In genomic region chr3:142445816-142446254, GRCh38 we compare ENCODE assay signal across 9 cellular contexts. TPM values are rescaled to one million over a fixed set of nuclear protein-coding genes. Genes with fewer than 3 reads are reported as not detected.
DNase-seq lines count a peak whose midpoint lies in the region; ATAC-seq and TF ChIP-seq lines count a peak whose summit lies in the region.
"Had no signal": no experiment of that assay in that cellular context is flagged by ENCODE, and none has a peak within 500 bp of the region (broad histone marks: within the 10 kb centered on the region; RNA-seq: fewer than 3 reads in every experiment).

No MANE protein-coding gene starts in this region.

- peak; percentile 41 for ATAC-seq in HG02759 (IDR thresholded peaks at IDR 0.05; ENCODE audit: unreplicated experiment)

- CTCF ChIA-PET in PC-9 (lab: Charles Lee): no interaction called here

- intact Hi-C loops in PC-9 (cut with micrococcal nuclease; ENCODE audit: unreplicated experiment): loop anchor here (2.0 to 10.0 kb wide), 4 partner anchors 55 to 556 kb away; partner anchors contain the start of genes ATR and U2SURP
- intact Hi-C loops in dendritic cell treated with granulocyte-macrophage colony-stimulating factor and Interleukin-4, amounts not matched to agents 40 ng/mL and 50 ng/mL, for 4 days (cut with micrococcal nuclease): loop anchor here (2.0 to 5.0 kb wide), 3 partner anchors 131 to 569 kb away; partner anchors contain the start of genes ATP1B3, ATR and U2SURP

- H3K9me3 ChIP-seq in PC-9 (ENCODE audit: insufficient read depth, low read depth) (no peaks in the 10 kb centered on the region), parathyroid adenoma (ENCODE audit: control insufficient read depth, low read length) (no peaks in the 10 kb centered on the region)

- H3K27me3 ChIP-seq in PC-9 (ENCODE audit: insufficient read depth, low read depth) (no peaks in the 10 kb centered on the region), parathyroid adenoma (ENCODE audit: control insufficient read depth, insufficient read depth, low read length) (no peaks in the 10 kb centered on the region)

- H3K79me2 ChIP-seq in PC-9 (ENCODE audit: low read depth): peaks cover 66% of the 10 kb centered on the region
- peaks cover 56% of the 10 kb centered on the region for H3K79me2 ChIP-seq in parathyroid adenoma

- no peaks in the 10 kb centered on the region for H3K27me3 Mint-ChIP-seq in dendritic cell treated with granulocyte-macrophage colony-stimulating factor and Interleukin-4, amounts not matched to agents 40 ng/mL and 50 ng/mL, for 4 days

- peaks cover 22% of the 10 kb centered on the region for H3F3A ChIP-seq in PC-9 (ENCODE audit: insufficient read depth, low read depth)

- peaks cover 10% of the 10 kb centered on the region; the same call in 1 of the 2 replicates for H3K36me3 ChIP-seq in PC-9 (ENCODE audit: low read depth)
- no peaks in the 10 kb centered on the region for H3K36me3 ChIP-seq in parathyroid adenoma (ENCODE audit: control insufficient read depth, insufficient read depth, low read length)

- H3K36me3 Mint-ChIP-seq in dendritic cell treated with granulocyte-macrophage colony-stimulating factor and Interleukin-4, amounts not matched to agents 40 ng/mL and 50 ng/mL, for 4 days (ENCODE audit: low read depth): peaks cover 46% of the 10 kb centered on the region

- peaks cover 35% of the 10 kb centered on the region for H3K4me1 Mint-ChIP-seq in dendritic cell treated with granulocyte-macrophage colony-stimulating factor and Interleukin-4, amounts not matched to agents 40 ng/mL and 50 ng/mL, for 4 days (ENCODE audit: low read depth)

- no peaks in the 10 kb centered on the region for H3K9me3 Mint-ChIP-seq in dendritic cell treated with granulocyte-macrophage colony-stimulating factor and Interleukin-4, amounts not matched to agents 40 ng/mL and 50 ng/mL, for 4 days

- POLR2A ChIA-PET in PC-9 (lab: Charles Lee; ENCODE audit: unreplicated experiment): interaction anchor here (0.6 kb wide), 1 partner anchor 120 kb away, joined by 14 read pairs; no protein-coding TSS in a partner anchor

- H3K9ac ChIP-seq in parathyroid adenoma: no peak overlapping the region

- H3K27ac Mint-ChIP-seq in dendritic cell treated with granulocyte-macrophage colony-stimulating factor and Interleukin-4, amounts not matched to agents 40 ng/mL and 50 ng/mL, for 4 days: peak overlapping the region; percentile 99

- peak overlapping the region; percentile 84 for H3K4me2 ChIP-seq in PC-9
- H3K4me2 ChIP-seq in parathyroid adenoma (ENCODE audit: low read length): peak overlapping the region; percentile 23

- H3K4me1 ChIP-seq in PC-9 (replicated peaks; ENCODE audit: insufficient read depth) (peaks cover 27% of the 10 kb centered on the region), parathyroid adenoma (no peaks in the 10 kb centered on the region)

- H3K4me3 Mint-ChIP-seq in dendritic cell treated with granulocyte-macrophage colony-stimulating factor and Interleukin-4, amounts not matched to agents 40 ng/mL and 50 ng/mL, for 4 days: peak overlapping the region; percentile 97

- no peak for TF ChIP-seq CTCF in PC-9 (conservative IDR thresholded peaks at IDR 0.05)
- TF ChIP-seq CTCF in parathyroid adenoma (IDR thresholded peaks at IDR 0.05): no peak

- H3K9me2 ChIP-seq in PC-9 (ENCODE audit: insufficient read depth): no peaks in the 10 kb centered on the region

- H2AFZ ChIP-seq in PC-9: no peak overlapping the region
- H2AFZ ChIP-seq in parathyroid adenoma: no peak overlapping the region

- DNase-seq in DMS 273 (lab: John Stamatoyannopoulos, UW; ENCODE audit: unreplicated experiment) (peak; percentile 16), DMS 273 treated with DMSO at 0.1 percent for 48 hours (lab: John Stamatoyannopoulos, UW) (no peak), PC-9 (no peak), NCI-H2227 (lab: John Stamatoyannopoulos, UW; ENCODE audit: unreplicated experiment) (no peak), Ammon's horn (ENCODE audit: low spot score) (no peak)

- peak overlapping the region; percentile 80 for H3K4me3 ChIP-seq in PC-9
- peak overlapping the region; percentile 99 for H3K4me3 ChIP-seq in parathyroid adenoma (ENCODE audit: low read depth, low read length)

- H3K27ac ChIP-seq in PC-9 (no peak overlapping the region), parathyroid adenoma (no peak overlapping the region)
- H3K27ac ChIP-seq: 22Rv1 had no signal

- BruUV-seq in PC-9 (replicated peaks; lab: Mats Ljungman, UMichigan): no TSS peak

- no peaks in the 10 kb centered on the region for H4K20me1 ChIP-seq in PC-9 (ENCODE audit: insufficient read depth)

RNA-seq across cellular contexts. Expression of gene XRN1, which starts 2.0 kb away (rescaled TPM):
- total RNA-seq in PC-9 (2021): 45.3 and 47.0 TPM in 2 replicates
